In the genomic region with DNA sequence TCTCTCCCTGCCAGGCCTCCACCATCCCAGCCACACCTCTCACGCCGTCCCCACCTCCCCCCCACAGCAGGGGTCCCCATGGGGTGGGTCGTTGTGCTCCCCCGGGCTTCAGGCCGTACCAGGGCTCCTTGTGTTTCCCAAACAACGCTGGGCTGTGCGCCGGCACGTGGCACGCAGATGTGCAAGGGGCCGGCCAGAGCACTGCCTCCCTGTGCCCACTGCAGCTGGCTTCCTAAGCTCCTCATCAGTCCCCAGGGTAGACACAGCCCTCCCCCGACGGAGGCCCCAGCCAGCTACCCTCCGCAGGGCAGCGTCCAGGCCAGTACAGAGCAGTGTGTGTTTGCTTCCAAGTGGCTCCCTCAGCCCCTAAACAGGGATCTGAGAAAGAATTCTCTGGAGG, we compare ENCODE assay signal across 20 cellular contexts. TPM values are rescaled to one million over a fixed set of nuclear protein-coding genes. Genes with fewer than 3 reads are reported as not detected.
A peak's percentile ranks its signal among the peaks of the same experiment; 100 is the strongest.
DNase-seq lines count a peak whose midpoint lies in the region; ATAC-seq and TF ChIP-seq lines count a peak whose summit lies in the region.
"Had no signal": no experiment of that assay in that cellular context is flagged by ENCODE, and none has a peak within 500 bp of the region (broad histone marks: within the 10 kb centered on the region; RNA-seq: fewer than 3 reads in every experiment).

No MANE protein-coding gene starts in this region.

- no peak overlapping the region for H3K4me3 Mint-ChIP-seq in activated CD8-positive, alpha-beta T cell treated with anti-CD3 and anti-CD28 coated beads for 36 hours
- no peak overlapping the region for H3K4me3 Mint-ChIP-seq in activated CD8-positive, alpha-beta T cell treated with anti-CD3 and anti-CD28 coated beads, Interleukin-2, amount 10 ng/mL, durations not matched to agents 7 days and 5 days
- peak overlapping the region in 1 of 10 donors; percentile 14 for H3K4me3 Mint-ChIP-seq in naive thymus-derived CD8-positive, alpha-beta T cell
- no peak overlapping the region for H3K4me3 Mint-ChIP-seq in activated CD8-positive, alpha-beta memory T cell treated with anti-CD3 and anti-CD28 coated beads, Interleukin-2, amount 10 ng/mL, durations not matched to agents 7 days and 5 days
- H3K4me3 Mint-ChIP-seq: CD8-positive, alpha-beta memory T cell; dendritic cell treated with granulocyte-macrophage colony-stimulating factor and Interleukin-4, amounts not matched to agents 40 ng/mL and 50 ng/mL, for 4 days; stimulated activated naive CD8-positive, alpha-beta T cell treated with anti-CD3 and anti-CD28 coated beads, Interleukin-15, Interleukin-2, amounts not matched to agents 100 ng/mL and 50 ng/mL, for 24 hours had no signal

- H3K36me3 ChIP-seq in esophagus muscularis mucosa: peaks cover 0 to 47% (median 10%) of the 10 kb centered on the region in 4 donors

- no peak for TF ChIP-seq CTCF in activated CD8-positive, alpha-beta T cell treated with anti-CD3 and anti-CD28 coated beads for 36 hours (IDR thresholded peaks at IDR 0.05)
- no peak for TF ChIP-seq CTCF in esophagus muscularis mucosa (IDR thresholded peaks at IDR 0.05)

- no peak for TF ChIP-seq EP300 in esophagus muscularis mucosa (IDR thresholded peaks at IDR 0.05)

- H3K27ac ChIP-seq in esophagus muscularis mucosa (replicated peaks in 1 of 4) (peak overlapping the region in 3 of 4 donors; percentile 42 to 55 (median 52)), substantia nigra (ENCODE audit: low read depth, low read length, poor library complexity, severe bottlenecking) (peak overlapping the region; percentile 95)
- H3K27ac ChIP-seq: 22Rv1 had no signal

- H3K4me3 ChIP-seq in esophagus muscularis mucosa: no peak overlapping the region
- H3K4me3 ChIP-seq: lung, spleen had no signal

- TF ChIP-seq POLR2A in esophagus muscularis mucosa (IDR thresholded peaks at IDR 0.05; ENCODE audit: low read depth): no peak

- 73% methylated on average over 15 of the region's 15 CpGs for WGBS in esophagus muscularis mucosa

- no peaks in the 10 kb centered on the region for H3K27me3 Mint-ChIP-seq in activated CD8-positive, alpha-beta T cell treated with anti-CD3 and anti-CD28 coated beads for 36 hours
- no peaks in the 10 kb centered on the region for H3K27me3 Mint-ChIP-seq in activated CD8-positive, alpha-beta T cell treated with anti-CD3 and anti-CD28 coated beads, Interleukin-2, amount 10 ng/mL, durations not matched to agents 7 days and 5 days (ENCODE audit: low read depth)
- H3K27me3 Mint-ChIP-seq in naive thymus-derived CD8-positive, alpha-beta T cell: no peaks in the 10 kb centered on the region
- H3K27me3 Mint-ChIP-seq in activated CD8-positive, alpha-beta memory T cell treated with anti-CD3 and anti-CD28 coated beads, Interleukin-2, amount 10 ng/mL, durations not matched to agents 7 days and 5 days: no peaks in the 10 kb centered on the region
- H3K27me3 Mint-ChIP-seq: CD8-positive, alpha-beta memory T cell; stimulated activated naive CD8-positive, alpha-beta T cell treated with anti-CD3 and anti-CD28 coated beads, Interleukin-15, Interleukin-2, amounts not matched to agents 100 ng/mL and 50 ng/mL, for 24 hours had no signal

- POLR2A ChIA-PET in activated CD8-positive, alpha-beta T cell treated with anti-CD3 and anti-CD28 coated beads for 36 hours (lab: Charles Lee): interaction anchor here (6.4 kb wide), 1 partner anchor 7 kb away, joined by 55 read pairs; no protein-coding TSS in a partner anchor
- POLR2A ChIA-PET in activated CD8-positive, alpha-beta T cell treated with anti-CD3 and anti-CD28 coated beads, Interleukin-2, amount 10 ng/mL, durations not matched to agents 7 days and 5 days (lab: Charles Lee): no interaction called here
- POLR2A ChIA-PET in naive thymus-derived CD8-positive, alpha-beta T cell (lab: Charles Lee): interaction anchor here (0.6 to 1.4 kb wide), 2 partner anchors 12 to 17 kb away, joined by 3 to 4 read pairs; no protein-coding TSS in a partner anchor

- intact Hi-C loops in activated CD8-positive, alpha-beta T cell treated with anti-CD3 and anti-CD28 coated beads for 36 hours (cut with micrococcal nuclease): no loop called here
- intact Hi-C loops in esophagus muscularis mucosa (cut with DNase I): no loop called here
- intact Hi-C loops in left colon (cut with DNase I, micrococcal nuclease): loop anchor here in 1 of 2 donors (10.0 kb wide), 1 partner anchor 102 kb away; no protein-coding TSS in a partner anchor

- H3K27ac Mint-ChIP-seq in activated CD8-positive, alpha-beta T cell treated with anti-CD3 and anti-CD28 coated beads for 36 hours: peak overlapping the region; percentile 55
- H3K27ac Mint-ChIP-seq in activated CD8-positive, alpha-beta T cell treated with anti-CD3 and anti-CD28 coated beads, Interleukin-2, amount 10 ng/mL, durations not matched to agents 7 days and 5 days: no peak overlapping the region
- H3K27ac Mint-ChIP-seq in naive thymus-derived CD8-positive, alpha-beta T cell: peak overlapping the region in 8 of 10 donors; percentile 25 to 96 (median 61)
- no peak overlapping the region for H3K27ac Mint-ChIP-seq in activated CD8-positive, alpha-beta memory T cell treated with anti-CD3 and anti-CD28 coated beads, Interleukin-2, amount 10 ng/mL, durations not matched to agents 7 days and 5 days
- H3K27ac Mint-ChIP-seq: dendritic cell treated with granulocyte-macrophage colony-stimulating factor and Interleukin-4, amounts not matched to agents 40 ng/mL and 50 ng/mL, for 4 days; stimulated activated naive CD8-positive, alpha-beta T cell treated with anti-CD3 and anti-CD28 coated beads, Interleukin-15, Interleukin-2, amounts not matched to agents 100 ng/mL and 50 ng/mL, for 24 hours had no signal

- no peaks in the 10 kb centered on the region for H3K9me3 Mint-ChIP-seq in activated CD8-positive, alpha-beta T cell treated with anti-CD3 and anti-CD28 coated beads for 36 hours
- no peaks in the 10 kb centered on the region for H3K9me3 Mint-ChIP-seq in activated CD8-positive, alpha-beta T cell treated with anti-CD3 and anti-CD28 coated beads, Interleukin-2, amount 10 ng/mL, durations not matched to agents 7 days and 5 days (ENCODE audit: insufficient read depth)
- H3K9me3 Mint-ChIP-seq in naive thymus-derived CD8-positive, alpha-beta T cell: no peaks in the 10 kb centered on the region
- no peaks in the 10 kb centered on the region for H3K9me3 Mint-ChIP-seq in activated CD8-positive, alpha-beta memory T cell treated with anti-CD3 and anti-CD28 coated beads, Interleukin-2, amount 10 ng/mL, durations not matched to agents 7 days and 5 days (ENCODE audit: low read depth)
- H3K9me3 Mint-ChIP-seq: CD8-positive, alpha-beta memory T cell; dendritic cell treated with granulocyte-macrophage colony-stimulating factor and Interleukin-4, amounts not matched to agents 40 ng/mL and 50 ng/mL, for 4 days; stimulated activated naive CD8-positive, alpha-beta T cell treated with anti-CD3 and anti-CD28 coated beads, Interleukin-15, Interleukin-2, amounts not matched to agents 100 ng/mL and 50 ng/mL, for 24 hours had no signal

- H3K9me3 ChIP-seq in esophagus muscularis mucosa: no peaks in the 10 kb centered on the region
- H3K9me3 ChIP-seq: spleen had no signal

- no peaks in the 10 kb centered on the region for H3K27me3 ChIP-seq in esophagus muscularis mucosa
- H3K27me3 ChIP-seq: spleen had no signal

- peaks cover 45% of the 10 kb centered on the region for H3K4me1 Mint-ChIP-seq in activated CD8-positive, alpha-beta T cell treated with anti-CD3 and anti-CD28 coated beads for 36 hours (ENCODE audit: low read depth)
- H3K4me1 Mint-ChIP-seq in activated CD8-positive, alpha-beta T cell treated with anti-CD3 and anti-CD28 coated beads, Interleukin-2, amount 10 ng/mL, durations not matched to agents 7 days and 5 days (ENCODE audit: low read depth): peaks cover 32% of the 10 kb centered on the region
- H3K4me1 Mint-ChIP-seq in naive thymus-derived CD8-positive, alpha-beta T cell: peaks cover 40 to 76% (median 57%) of the 10 kb centered on the region in 4 donors
- peaks cover 28% of the 10 kb centered on the region for H3K4me1 Mint-ChIP-seq in activated CD8-positive, alpha-beta memory T cell treated with anti-CD3 and anti-CD28 coated beads, Interleukin-2, amount 10 ng/mL, durations not matched to agents 7 days and 5 days

- peaks cover 8 to 43% (median 29%) of the 10 kb centered on the region in 4 donors for H3K4me1 ChIP-seq in esophagus muscularis mucosa

- no peak for ATAC-seq in activated CD8-positive, alpha-beta T cell treated with anti-CD3 and anti-CD28 coated beads for 36 hours
- ATAC-seq in activated CD8-positive, alpha-beta T cell treated with anti-CD3 and anti-CD28 coated beads, Interleukin-2, amount 10 ng/mL, durations not matched to agents 7 days and 5 days: no peak
- ATAC-seq in naive thymus-derived CD8-positive, alpha-beta T cell: no peak
- no peak for ATAC-seq in left colon
- ATAC-seq in activated CD8-positive, alpha-beta memory T cell treated with anti-CD3 and anti-CD28 coated beads, Interleukin-2, amount 10 ng/mL, durations not matched to agents 7 days and 5 days: no peak
- ATAC-seq: HCT116 had no signal

- CTCF ChIA-PET in activated CD8-positive, alpha-beta T cell treated with anti-CD3 and anti-CD28 coated beads for 36 hours (lab: Charles Lee): interaction anchor here (0.8 kb wide), 1 partner anchor 27 kb away, joined by 3 read pairs; no protein-coding TSS in a partner anchor
- CTCF ChIA-PET in activated CD8-positive, alpha-beta T cell treated with anti-CD3 and anti-CD28 coated beads, Interleukin-2, amount 10 ng/mL, durations not matched to agents 7 days and 5 days (lab: Charles Lee): no interaction called here
- CTCF ChIA-PET in activated CD8-positive, alpha-beta memory T cell treated with anti-CD3 and anti-CD28 coated beads, Interleukin-2, amount 10 ng/mL, durations not matched to agents 7 days and 5 days (lab: Charles Lee): no interaction called here

- no peak for DNase-seq in activated CD8-positive, alpha-beta T cell treated with anti-CD3 and anti-CD28 coated beads for 36 hours
- no peak for DNase-seq in activated CD8-positive, alpha-beta T cell treated with anti-CD3 and anti-CD28 coated beads, Interleukin-2, amount 10 ng/mL, durations not matched to agents 7 days and 5 days
- DNase-seq in esophagus muscularis mucosa (ENCODE audit: extremely low spot score): no peak
- no peak for DNase-seq in naive thymus-derived CD8-positive, alpha-beta T cell
- peak in 48 of 49 donors; percentile 51 to 97 (median 88) for DNase-seq in substantia nigra (lab: John Stamatoyannopoulos, UW)
- no peak for DNase-seq in left colon
- no peak for DNase-seq in NCI-H2196 (lab: John Stamatoyannopoulos, UW; ENCODE audit: unreplicated experiment)
- no peak for DNase-seq in activated CD8-positive, alpha-beta memory T cell treated with anti-CD3 and anti-CD28 coated beads, Interleukin-2, amount 10 ng/mL, durations not matched to agents 7 days and 5 days
- DNase-seq: activated CD4-positive, alpha-beta T cell treated with anti-CD3 and anti-CD28 coated beads, Interleukin-2, amount 50 U/mL, for 48 hours; aorta; CD8-positive, alpha-beta memory T cell; NK-92 treated with Interleukin-12 subunit alpha and Interleukin-12 subunit beta, amount 100 ng/mL, for 24 hours; SHP77; spleen; T1000 had no signal

- H3K36me3 Mint-ChIP-seq in activated CD8-positive, alpha-beta T cell treated with anti-CD3 and anti-CD28 coated beads for 36 hours (ENCODE audit: low read depth): peaks cover 16% of the 10 kb centered on the region
- peaks cover 38% of the 10 kb centered on the region for H3K36me3 Mint-ChIP-seq in activated CD8-positive, alpha-beta T cell treated with anti-CD3 and anti-CD28 coated beads, Interleukin-2, amount 10 ng/mL, durations not matched to agents 7 days and 5 days (ENCODE audit: low read depth)
- peaks cover 0 to 62% (median 0%) of the 10 kb centered on the region in 3 donors for H3K36me3 Mint-ChIP-seq in naive thymus-derived CD8-positive, alpha-beta T cell
- H3K36me3 Mint-ChIP-seq in activated CD8-positive, alpha-beta memory T cell treated with anti-CD3 and anti-CD28 coated beads, Interleukin-2, amount 10 ng/mL, durations not matched to agents 7 days and 5 days: peaks cover 8% of the 10 kb centered on the region

RNA-seq across cellular contexts. Expression of a gene that starts 34.0 kb away (rescaled TPM):
- 100 to 1,000 TPM in 1 of 2 experiments, 10 to 100 TPM in 1; 95.2 to 102 TPM for total RNA-seq in activated CD8-positive, alpha-beta T cell treated with anti-CD3 and anti-CD28 coated beads for 36 hours
- 100 to 1,000 TPM; 125 to 127 TPM for total RNA-seq in activated CD8-positive, alpha-beta T cell treated with anti-CD3 and anti-CD28 coated beads, Interleukin-2, amount 10 ng/mL, durations not matched to agents 7 days and 5 days
- total RNA-seq in esophagus muscularis mucosa (10 to 100 TPM; 32.4 to 78.2 (median 50.2) TPM), left colon (10 to 100 TPM; 34.3 to 37.2 TPM)
- 100 to 1,000 TPM; 130 to 132 TPM for total RNA-seq in naive thymus-derived CD8-positive, alpha-beta T cell
- 100 to 1,000 TPM; 156 to 189 (median 167) TPM for polyA plus RNA-seq in naive thymus-derived CD8-positive, alpha-beta T cell
- 100 to 1,000 TPM; 105 to 152 TPM for total RNA-seq in activated CD8-positive, alpha-beta memory T cell treated with anti-CD3 and anti-CD28 coated beads, Interleukin-2, amount 10 ng/mL, durations not matched to agents 7 days and 5 days

Comparison
In these comparisons a context has a peak if more than half of its experiments do, and no peak if none do; other contexts are left out.
1. H3K27ac Mint-ChIP-seq: peak in activated CD8-positive, alpha-beta T cell treated with anti-CD3 and anti-CD28 coated beads for 36 hours (single experiment) and naive thymus-derived CD8-positive, alpha-beta T cell (8 of 10); none in activated CD8-positive, alpha-beta T cell treated with anti-CD3 and anti-CD28 coated beads, Interleukin-2, amount 10 ng/mL, durations not matched to agents 7 days and 5 days (single experiment) and activated CD8-positive, alpha-beta memory T cell treated with anti-CD3 and anti-CD28 coated beads, Interleukin-2, amount 10 ng/mL, durations not matched to agents 7 days and 5 days (single experiment).
2. DNase-seq: peak in substantia nigra (48 of 49); none in activated CD8-positive, alpha-beta T cell treated with anti-CD3 and anti-CD28 coated beads for 36 hours (single experiment), activated CD8-positive, alpha-beta T cell treated with anti-CD3 and anti-CD28 coated beads, Interleukin-2, amount 10 ng/mL, durations not matched to agents 7 days and 5 days (single experiment), esophagus muscularis mucosa (single experiment), naive thymus-derived CD8-positive, alpha-beta T cell (0 of 10), left colon (0 of 2), NCI-H2196 (single experiment) and activated CD8-positive, alpha-beta memory T cell treated with anti-CD3 and anti-CD28 coated beads, Interleukin-2, amount 10 ng/mL, durations not matched to agents 7 days and 5 days (single experiment).